Comparison of ENCODE assay signal across 8 cellular contexts in genomic region chr10:46325021-46325420, GRCh38. TPM values are rescaled to one million over a fixed set of nuclear protein-coding genes. Genes with fewer than 3 reads are reported as not detected.
A peak's percentile ranks its signal among the peaks of the same experiment; 100 is the strongest.
DNase-seq lines count a peak whose midpoint lies in the region; ATAC-seq and TF ChIP-seq lines count a peak whose summit lies in the region.
"Had no signal": no experiment of that assay in that cellular context is flagged by ENCODE, and none has a peak within 500 bp of the region (broad histone marks: within the 10 kb centered on the region; RNA-seq: fewer than 3 reads in every experiment).

No MANE protein-coding gene starts in this region.

- no peak for ATAC-seq in HG03520 (IDR thresholded peaks at IDR 0.05; ENCODE audit: unreplicated experiment)
- no peak for ATAC-seq in body of pancreas
- ATAC-seq: activated T-cell treated with anti-CD3 and anti-CD28 coated beads, Interleukin-2, amount 50 U/mL, for 4 hours had no signal

- no peaks in the 10 kb centered on the region for H4K20me1 ChIP-seq in OCI-LY3 (ENCODE audit: insufficient read depth, low read length)

- intact Hi-C loops in body of pancreas (cut with DNase I): no loop called here

- no peak overlapping the region for H3K9ac ChIP-seq in OCI-LY3 (ENCODE audit: low read length)

- H3K36me3 ChIP-seq in OCI-LY3 (replicated peaks; ENCODE audit: low read depth, low read length): no peaks in the 10 kb centered on the region
- H3K36me3 ChIP-seq in body of pancreas (replicated peaks in 1 of 2; ENCODE audit: insufficient read depth in 1 of 2, low read depth in 2 of 2): no peaks in the 10 kb centered on the region

- H3K27ac ChIP-seq in OCI-LY3 (ENCODE audit: low read length) (no peak overlapping the region), body of pancreas (no peak overlapping the region)

- H3K4me3 ChIP-seq in GM12865 (ENCODE audit: low read depth, low read length): no peak overlapping the region
- H3K4me3 ChIP-seq in OCI-LY3 (ENCODE audit: low read length): no peak overlapping the region
- H3K4me3 ChIP-seq in fibroblast of villous mesenchyme (ENCODE audit: low read depth, low read length): no peak overlapping the region
- no peak overlapping the region for H3K4me3 ChIP-seq in retinal pigment epithelial cell (ENCODE audit: low read length)
- no peak overlapping the region for H3K4me3 ChIP-seq in body of pancreas

- no peak overlapping the region for H2AFZ ChIP-seq in OCI-LY3 (ENCODE audit: low read depth, low read length)

- H3K4me2 ChIP-seq in OCI-LY3 (ENCODE audit: low read length): no peak overlapping the region

- TF ChIP-seq POLR2A in body of pancreas (IDR thresholded peaks at IDR 0.05): no peak

- H3K27me3 ChIP-seq in OCI-LY3 (ENCODE audit: low read depth, low read length): no peaks in the 10 kb centered on the region
- no peaks in the 10 kb centered on the region for H3K27me3 ChIP-seq in body of pancreas

- WGBS in body of pancreas, 2 donors: 88 to 90% methylated on average over 1 of the region's 1 CpG

- no peaks in the 10 kb centered on the region for H3K79me2 ChIP-seq in OCI-LY3 (ENCODE audit: low read length)

- DNase-seq in GM12865 (ENCODE audit: low read depth): no peak
- DNase-seq in fibroblast of villous mesenchyme (ENCODE audit: low read depth): peak; percentile 14
- DNase-seq in retinal pigment epithelial cell (ENCODE audit: low read depth): no peak
- DNase-seq in EL: no peak
- DNase-seq in body of pancreas: no peak
- DNase-seq: activated T-cell treated with anti-CD3 and anti-CD28 coated beads, Interleukin-2, amount 50 U/mL, for 4 hours had no signal

- TF ChIP-seq CTCF in GM12865 (IDR thresholded peaks at IDR 0.05; ENCODE audit: insufficient read depth, low read depth, low read length, missing control alignments) (peak; percentile 24), OCI-LY3 (IDR thresholded peaks at IDR 0.05; ENCODE audit: low read depth, low read length) (peak; percentile 22; the same call in 1 of the 2 replicates), fibroblast of villous mesenchyme (IDR thresholded peaks at IDR 0.05; ENCODE audit: insufficient read depth, low read depth, low read length) (peak; percentile 58), retinal pigment epithelial cell (conservative IDR thresholded peaks at IDR 0.05; ENCODE audit: low read depth, low read length) (peak; percentile 42), body of pancreas (IDR thresholded peaks at IDR 0.05) (peak in 2 of 7 experiments; percentile 11 to 27)

- H3K9me3 ChIP-seq in OCI-LY3 (ENCODE audit: insufficient read depth, low read length): no peaks in the 10 kb centered on the region
- no peaks in the 10 kb centered on the region for H3K9me3 ChIP-seq in body of pancreas

- H3K4me1 ChIP-seq in OCI-LY3 (ENCODE audit: low read length) (no peaks in the 10 kb centered on the region), body of pancreas (no peaks in the 10 kb centered on the region)

RNA-seq across cellular contexts. Expression of gene ANTXRL, which starts 38.2 kb away (rescaled TPM):
- total RNA-seq in fibroblast of villous mesenchyme (not detected in 2 replicates), body of pancreas (not detected)
- total RNA-seq: activated T-cell treated with anti-CD3 and anti-CD28 coated beads, Interleukin-2, amount 50 U/mL, for 4 hours had no signal

RNA-seq across cellular contexts. Expression of gene ANXA8L1, which starts 50.6 kb away (rescaled TPM):
- total RNA-seq in fibroblast of villous mesenchyme (4.3 and 9.0 TPM in 2 replicates), body of pancreas (not detected)
- total RNA-seq: activated T-cell treated with anti-CD3 and anti-CD28 coated beads, Interleukin-2, amount 50 U/mL, for 4 hours had no signal
